In the genomic region with DNA sequence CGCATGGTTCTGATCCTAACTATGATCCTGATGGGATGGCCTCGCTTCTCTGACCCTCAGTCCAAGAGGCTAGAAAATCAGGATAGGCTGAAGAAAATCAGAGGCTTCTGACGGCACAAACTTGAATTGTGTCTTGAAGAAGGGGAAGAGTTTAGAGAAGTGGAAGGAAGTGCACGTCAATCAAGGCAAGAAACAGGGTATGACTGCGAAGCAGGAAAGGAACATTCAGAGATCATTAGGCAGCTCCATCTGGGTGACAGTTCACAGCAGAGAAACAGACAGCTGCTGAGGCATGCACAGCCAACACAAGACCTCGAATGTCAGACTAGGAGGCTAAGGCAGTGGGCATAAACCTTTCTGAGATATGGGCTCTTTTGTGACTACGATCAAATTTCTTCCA, we compare ENCODE assay signal across 19 cellular contexts. TPM values are rescaled to one million over a fixed set of nuclear protein-coding genes. Genes with fewer than 3 reads are reported as not detected.
DNase-seq lines count a peak whose midpoint lies in the region; ATAC-seq and TF ChIP-seq lines count a peak whose summit lies in the region.
"Had no signal": no experiment of that assay in that cellular context is flagged by ENCODE, and none has a peak within 500 bp of the region (broad histone marks: within the 10 kb centered on the region; RNA-seq: fewer than 3 reads in every experiment).

No MANE protein-coding gene starts in this region.

- H3K9me3 ChIP-seq in ascending aorta (no peaks in the 10 kb centered on the region), vagina (no peaks in the 10 kb centered on the region), Peyer's patch (no peaks in the 10 kb centered on the region)
- H3K9me3 ChIP-seq: tibial artery had no signal

- peak; percentile 12 for DNase-seq in activated CD8-positive, alpha-beta memory T cell treated with anti-CD3 and anti-CD28 coated beads, Interleukin-2, amount 10 ng/mL, durations not matched to agents 7 days and 5 days
- no peak for DNase-seq in activated CD8-positive, alpha-beta memory T cell treated with anti-CD3 and anti-CD28 coated beads, Interleukin-2, amount 50 U/mL, for 4 hours
- DNase-seq in ascending aorta (ENCODE audit: low spot score in 2 of 2) (peak; percentile 16 to 62), naive B cell (peak; percentile 9), vagina (ENCODE audit: extremely low spot score in 2 of 2) (peak; percentile 25 to 58), Peyer's patch (no peak), T1000 (lab: John Stamatoyannopoulos, UW) (no peak)
- DNase-seq: activated CD4-positive, alpha-beta T cell treated with anti-CD3 and anti-CD28 coated beads for 4 hours; activated effector memory CD4-positive, alpha-beta T cell treated with Interleukin-2 at 50 U/mL for 16 hours; hypothalamus; natural killer cell; NCI-H1105 treated with DMSO at 0.1 percent for 48 hours; NCI-H524; stimulated activated naive CD4-positive, alpha-beta T cell treated with Interleukin-2 at 50 U/mL for 16 hours; tibial artery had no signal

- H3K4me3 ChIP-seq in ascending aorta (no peak overlapping the region), vagina (no peak overlapping the region), Peyer's patch (no peak overlapping the region)
- H3K4me3 ChIP-seq: tibial artery had no signal

- CTCF ChIA-PET in activated CD8-positive, alpha-beta memory T cell treated with anti-CD3 and anti-CD28 coated beads, Interleukin-2, amount 10 ng/mL, durations not matched to agents 7 days and 5 days (lab: Charles Lee): interaction anchor here (1.2 kb wide), 1 partner anchor 9 kb away, joined by 8 read pairs; no protein-coding TSS in a partner anchor

- H3K4me3 Mint-ChIP-seq in activated CD8-positive, alpha-beta memory T cell treated with anti-CD3 and anti-CD28 coated beads, Interleukin-2, amount 10 ng/mL, durations not matched to agents 7 days and 5 days: no peak overlapping the region
- peak overlapping the region in 1 of 8 donors; percentile 51 for H3K4me3 Mint-ChIP-seq in naive B cell
- H3K4me3 Mint-ChIP-seq: memory B cell, natural killer cell had no signal

- H3K4me1 Mint-ChIP-seq in activated CD8-positive, alpha-beta memory T cell treated with anti-CD3 and anti-CD28 coated beads, Interleukin-2, amount 10 ng/mL, durations not matched to agents 7 days and 5 days: no peaks in the 10 kb centered on the region
- peaks cover 14 to 23% (median 19%) of the 10 kb centered on the region in 3 donors for H3K4me1 Mint-ChIP-seq in naive B cell

- TF ChIP-seq POLR2A in vagina (IDR thresholded peaks at IDR 0.05) (no peak), Peyer's patch (IDR thresholded peaks at IDR 0.05) (no peak)

- H3K4me1 ChIP-seq in ascending aorta (no peaks in the 10 kb centered on the region), vagina (no peaks in the 10 kb centered on the region), Peyer's patch (no peaks in the 10 kb centered on the region)
- H3K4me1 ChIP-seq: parathyroid adenoma, tibial artery had no signal

- TF ChIP-seq CTCF in ascending aorta (IDR thresholded peaks at IDR 0.05) (no peak), vagina (IDR thresholded peaks at IDR 0.05) (no peak), Peyer's patch (IDR thresholded peaks at IDR 0.05) (no peak)

- no peak overlapping the region for H3K27ac Mint-ChIP-seq in activated CD8-positive, alpha-beta memory T cell treated with anti-CD3 and anti-CD28 coated beads, Interleukin-2, amount 10 ng/mL, durations not matched to agents 7 days and 5 days
- peak overlapping the region in 5 of 6 donors; percentile 2 to 64 (median 63) for H3K27ac Mint-ChIP-seq in naive B cell
- H3K27ac Mint-ChIP-seq: memory B cell, natural killer cell had no signal

- H3K9me3 Mint-ChIP-seq in activated CD8-positive, alpha-beta memory T cell treated with anti-CD3 and anti-CD28 coated beads, Interleukin-2, amount 10 ng/mL, durations not matched to agents 7 days and 5 days (ENCODE audit: low read depth): no peaks in the 10 kb centered on the region
- H3K9me3 Mint-ChIP-seq in naive B cell: no peaks in the 10 kb centered on the region
- H3K9me3 Mint-ChIP-seq: memory B cell, natural killer cell had no signal

- H3K27me3 Mint-ChIP-seq in activated CD8-positive, alpha-beta memory T cell treated with anti-CD3 and anti-CD28 coated beads, Interleukin-2, amount 10 ng/mL, durations not matched to agents 7 days and 5 days: no peaks in the 10 kb centered on the region
- no peaks in the 10 kb centered on the region for H3K27me3 Mint-ChIP-seq in naive B cell
- H3K27me3 Mint-ChIP-seq: memory B cell had no signal

- H3K27ac ChIP-seq in ascending aorta (no peak overlapping the region), vagina (no peak overlapping the region), Peyer's patch (no peak overlapping the region)
- H3K27ac ChIP-seq: epithelial cell of prostate, parathyroid adenoma, tibial artery had no signal

- peaks cover 5% of the 10 kb centered on the region for H3K36me3 Mint-ChIP-seq in activated CD8-positive, alpha-beta memory T cell treated with anti-CD3 and anti-CD28 coated beads, Interleukin-2, amount 10 ng/mL, durations not matched to agents 7 days and 5 days
- peaks cover 0 to 8% of the 10 kb centered on the region in 2 donors for H3K36me3 Mint-ChIP-seq in naive B cell
- H3K36me3 Mint-ChIP-seq: natural killer cell had no signal

- peaks cover 0 to 18% of the 10 kb centered on the region in 2 donors for H3K36me3 ChIP-seq in ascending aorta
- H3K36me3 ChIP-seq in vagina: no peaks in the 10 kb centered on the region
- H3K36me3 ChIP-seq in Peyer's patch: peaks cover 0 to 12% (median 0%) of the 10 kb centered on the region in 3 donors

- ATAC-seq in activated CD8-positive, alpha-beta memory T cell treated with anti-CD3 and anti-CD28 coated beads, Interleukin-2, amount 10 ng/mL, durations not matched to agents 7 days and 5 days: no peak
- peak; percentile 56 to 58 for ATAC-seq in naive B cell (ENCODE audit: low read depth in 2 of 2)
- ATAC-seq in SK-N-SH treated with all-trans-retinoic acid at 6 μM for 48 hours: no peak
- ATAC-seq: natural killer cell had no signal

- no peaks in the 10 kb centered on the region for H3K27me3 ChIP-seq in ascending aorta
- no peaks in the 10 kb centered on the region for H3K27me3 ChIP-seq in vagina
- H3K27me3 ChIP-seq in Peyer's patch: no peaks in the 10 kb centered on the region
- H3K27me3 ChIP-seq: tibial artery had no signal

- intact Hi-C loops in ascending aorta (cut with DNase I) (no loop called here), vagina (cut with DNase I) (no loop called here)

TF ChIP-seq in SK-N-SH treated with all-trans-retinoic acid at 6 μM for 48 hours, 23 proteins besides CTCF, POLR2A, EP300 and RAD21:
- TF ChIP-seq CREB5 (CRISPR knock-in tag; IDR thresholded peaks at IDR 0.05; ENCODE audit: low read depth) (no peak), OSR1 (CRISPR knock-in tag; IDR thresholded peaks at IDR 0.05) (no peak), ZC3H10 (CRISPR knock-in tag; IDR thresholded peaks at IDR 0.05) (no peak), POU6F1 (CRISPR knock-in tag; IDR thresholded peaks at IDR 0.05; ENCODE audit: borderline replicate concordance, low read depth) (no peak), ESRRG (CRISPR knock-in tag; IDR thresholded peaks at IDR 0.05) (no peak), ZNF8 (CRISPR knock-in tag; IDR thresholded peaks at IDR 0.05) (no peak), CSDC2 (CRISPR knock-in tag; IDR thresholded peaks at IDR 0.05) (no peak)

RNA-seq across cellular contexts. Expression of gene CLPB, which starts 29.3 kb away (rescaled TPM):
- total RNA-seq in activated CD8-positive, alpha-beta memory T cell treated with anti-CD3 and anti-CD28 coated beads, Interleukin-2, amount 10 ng/mL, durations not matched to agents 7 days and 5 days: 10 to 100 TPM; 27.8 to 38.1 TPM
- total RNA-seq in ascending aorta (8.1 TPM), vagina (15.0 TPM), Peyer's patch (10 to 100 TPM; 16.5 to 78.4 (median 20.6) TPM)
- 1 to 10 TPM; 4.1 to 8.6 (median 6.8) TPM for polyA plus RNA-seq in naive B cell (ENCODE audit: low read depth in 6 of 6)

Comparison
In these comparisons a context has a peak if more than half of its experiments do, and no peak if none do; other contexts are left out.
1. DNase-seq: peak in activated CD8-positive, alpha-beta memory T cell treated with anti-CD3 and anti-CD28 coated beads, Interleukin-2, amount 10 ng/mL, durations not matched to agents 7 days and 5 days (single experiment), ascending aorta (2 of 2), naive B cell (single experiment) and vagina (2 of 2); none in activated CD8-positive, alpha-beta memory T cell treated with anti-CD3 and anti-CD28 coated beads, Interleukin-2, amount 50 U/mL, for 4 hours (single experiment), Peyer's patch (0 of 3) and T1000 (single experiment).
2. ATAC-seq: peak in naive B cell (2 of 2); none in activated CD8-positive, alpha-beta memory T cell treated with anti-CD3 and anti-CD28 coated beads, Interleukin-2, amount 10 ng/mL, durations not matched to agents 7 days and 5 days (single experiment) and SK-N-SH treated with all-trans-retinoic acid at 6 μM for 48 hours (single experiment).